26 cellular contexts compared by ENCODE assay signal in the genomic region with DNA sequence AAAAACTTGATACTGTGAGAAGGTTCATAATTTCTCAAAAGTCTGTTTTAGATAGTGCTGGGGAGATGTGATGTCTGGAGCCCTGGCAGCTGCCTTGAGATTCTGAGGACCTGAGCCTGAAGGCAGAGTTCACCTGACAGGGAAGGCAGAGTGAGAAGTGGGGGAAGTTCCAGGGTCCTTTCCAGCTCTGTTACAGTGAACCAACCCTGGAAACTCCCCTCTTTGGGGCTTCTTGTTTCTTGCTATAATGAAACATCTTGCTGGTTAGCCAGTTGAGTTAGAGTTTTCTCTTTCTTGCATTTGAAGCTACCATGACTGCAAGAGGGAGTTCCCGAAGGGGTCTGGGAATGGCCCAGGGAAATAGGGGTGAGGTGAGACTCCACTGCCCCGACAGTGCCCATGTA. TPM values are rescaled to one million over a fixed set of nuclear protein-coding genes. Genes with fewer than 3 reads are reported as not detected.
DNase-seq lines count a peak whose midpoint lies in the region; ATAC-seq, FAIRE-seq and TF ChIP-seq lines count a peak whose summit lies in the region.
"Had no signal": no experiment of that assay in that cellular context is flagged by ENCODE, and none has a peak within 500 bp of the region (broad histone marks: within the 10 kb centered on the region; RNA-seq: fewer than 3 reads in every experiment).

No MANE protein-coding gene starts in this region.

- no peaks in the 10 kb centered on the region for H3K9me3 ChIP-seq in K562 (replicated peaks; ENCODE audit: control insufficient read depth, insufficient read depth, low read depth, low read length)
- H3K9me3 ChIP-seq: adrenal gland, BE2C, heart left ventricle, SJSA1, suprapubic skin had no signal

- H2AFZ ChIP-seq in K562 (ENCODE audit: low read depth, low read length) = no peak overlapping the region
- H2AFZ ChIP-seq: GM23338 had no signal

- H3K36me3 ChIP-seq in K562 (ENCODE audit: control insufficient read depth, insufficient read depth, low read length) = no peaks in the 10 kb centered on the region
- H3K36me3 ChIP-seq: adrenal gland, BE2C, heart left ventricle, SJSA1, suprapubic skin had no signal

- peak overlapping the region; percentile 50 for H3K27ac Mint-ChIP-seq in activated naive CD4-positive, alpha-beta T cell treated with anti-CD3 and anti-CD28 coated beads for 36 hours
- H3K27ac Mint-ChIP-seq: activated CD4-positive, alpha-beta T cell treated with anti-CD3 and anti-CD28 coated beads, Interleukin-2, amount 10 ng/mL, durations not matched to agents 24 days and 14 days; brain; GM23338 had no signal

- TF ChIP-seq POLR2A in K562 (conservative IDR thresholded peaks at IDR 0.05) = no peak

- no peak for TF ChIP-seq CTCF in K562 (IDR thresholded peaks at IDR 0.05 in 2 of 3, conservative IDR thresholded peaks at IDR 0.05 in 1 of 3; ENCODE audit: insufficient read depth in 2 of 3, low read depth in 1 of 3, low read length in 3 of 3)

- H3K4me3 ChIP-seq in K562 = no peak overlapping the region
- H3K4me3 ChIP-seq: adrenal gland, GM23338, heart left ventricle, SJSA1, suprapubic skin had no signal

- no peak for TF ChIP-seq EP300 in K562 (IDR thresholded peaks at IDR 0.05; ENCODE audit: low read length)

- peak; percentile 65 for ATAC-seq in HG02759 (IDR thresholded peaks at IDR 0.05; ENCODE audit: unreplicated experiment)
- ATAC-seq in K562 = no peak
- no peak for ATAC-seq in GM21515 (IDR thresholded peaks at IDR 0.05; ENCODE audit: unreplicated experiment)
- no peak for ATAC-seq in GM19324 (IDR thresholded peaks at IDR 0.05; ENCODE audit: low FRiP score, unreplicated experiment)
- ATAC-seq: GM23338, heart left ventricle had no signal

- 75% methylated on average over 2 of the region's 2 CpGs for WGBS in K562 (ENCODE audit: insufficient coverage, low coverage, missing lambda C conversion rate)

- in situ Hi-C loops in K562 (cut with MboI) = no loop called here

- no peak overlapping the region for H3K4me2 ChIP-seq in K562 (ENCODE audit: insufficient read depth, low read length)
- H3K4me2 ChIP-seq: GM23338 had no signal

- H3K27ac ChIP-seq in K562 (ENCODE audit: extremely low read depth, low read depth, low read length) = no peak overlapping the region
- H3K27ac ChIP-seq: adrenal gland, epithelial cell of prostate, heart left ventricle, HL-60, SJSA1, suprapubic skin had no signal

- H3K79me2 ChIP-seq in K562 (ENCODE audit: control insufficient read depth, insufficient read depth, low read length) = no peaks in the 10 kb centered on the region

- POLR2A ChIA-PET in K562 (lab: Yijun Ruan, JAX) = interaction anchor here (1.4 kb wide), 1 partner anchor 8 kb away, joined by 4 read pairs; no protein-coding TSS in a partner anchor

- CTCF ChIA-PET in activated naive CD4-positive, alpha-beta T cell treated with anti-CD3 and anti-CD28 coated beads for 36 hours (lab: Charles Lee) = interaction anchor here (1.2 kb wide), 1 partner anchor 83 kb away, joined by 4 read pairs; no protein-coding TSS in a partner anchor
- CTCF ChIA-PET in K562 (lab: Yijun Ruan, JAX; ENCODE audit: low intra/inter-chr PET ratio) = no interaction called here

- no peak for TF ChIP-seq RAD21 in K562 (CRISPR knock-in tag; conservative IDR thresholded peaks at IDR 0.05 in 1 of 2, IDR thresholded peaks at IDR 0.05 in 1 of 2)

- no peaks in the 10 kb centered on the region for H4K20me1 ChIP-seq in K562 (replicated peaks; ENCODE audit: control insufficient read depth, insufficient read depth, low read length)

- peak; percentile 26 for DNase-seq in activated naive CD4-positive, alpha-beta T cell treated with anti-CD3 and anti-CD28 coated beads for 36 hours
- no peak for DNase-seq in activated naive CD4-positive, alpha-beta T cell treated with Interleukin-2 at 50 U/mL for 16 hours
- peak in 1 of 4 experiments; percentile 5 for DNase-seq in K562 (ENCODE audit: extremely low read depth in 1 of 4, low spot score in 3 of 4)
- no peak for DNase-seq in hippocampal formation (lab: John Stamatoyannopoulos, UW)
- DNase-seq in occipital lobe (lab: John Stamatoyannopoulos, UW) = no peak
- DNase-seq: activated CD4-positive, alpha-beta T cell treated with anti-CD3 and anti-CD28 coated beads, Interleukin-2, amount 10 ng/mL, durations not matched to agents 24 days and 14 days; activated effector memory CD4-positive, alpha-beta T cell treated with anti-CD3 and anti-CD28 coated beads, Interleukin-2, amount 50 U/mL, for 16 hours; adrenal gland; BE2C; GF-D8; heart left ventricle; mammary epithelial cell; NCI-H1092; NCI-H187 treated with DMSO at 0.1 percent for 48 hours; NCI-H526 treated with DMSO at 0.1 percent for 48 hours; nucleus accumbens had no signal

- H3K4me1 ChIP-seq in K562 (replicated peaks in 1 of 2; ENCODE audit: control insufficient read depth in 2 of 2, insufficient read depth in 2 of 2, low read length in 2 of 2) = peaks cover 10 to 35% of the 10 kb centered on the region in 2 experiments
- H3K4me1 ChIP-seq: BE2C, SJSA1 had no signal

- H3K9me3 Mint-ChIP-seq in activated naive CD4-positive, alpha-beta T cell treated with anti-CD3 and anti-CD28 coated beads for 36 hours = no peaks in the 10 kb centered on the region
- H3K9me3 Mint-ChIP-seq: activated CD4-positive, alpha-beta T cell treated with anti-CD3 and anti-CD28 coated beads, Interleukin-2, amount 10 ng/mL, durations not matched to agents 24 days and 14 days; GM23338 had no signal

- H3K27me3 Mint-ChIP-seq in activated naive CD4-positive, alpha-beta T cell treated with anti-CD3 and anti-CD28 coated beads for 36 hours (ENCODE audit: low read depth) = no peaks in the 10 kb centered on the region
- H3K27me3 Mint-ChIP-seq: brain had no signal

- no peaks in the 10 kb centered on the region for H3K36me3 Mint-ChIP-seq in activated naive CD4-positive, alpha-beta T cell treated with anti-CD3 and anti-CD28 coated beads for 36 hours (ENCODE audit: low read depth)
- H3K36me3 Mint-ChIP-seq: brain had no signal

- intact Hi-C loops in activated naive CD4-positive, alpha-beta T cell treated with anti-CD3 and anti-CD28 coated beads for 36 hours (cut with micrococcal nuclease) = no loop called here
- intact Hi-C loops in K562 (cut with micrococcal nuclease) = no loop called here

- FAIRE-seq in K562 (lab: Jason Lieb, UNC) = no peak
- FAIRE-seq: urothelium cell line had no signal

- H3K9ac ChIP-seq in K562 (ENCODE audit: insufficient read depth in 1 of 2, low read depth in 2 of 2, low read length in 2 of 2) = no peak overlapping the region

- H3K4me1 Mint-ChIP-seq in activated naive CD4-positive, alpha-beta T cell treated with anti-CD3 and anti-CD28 coated beads for 36 hours (ENCODE audit: low read depth) = peaks cover 6% of the 10 kb centered on the region

- H3K27me3 ChIP-seq in K562 (ENCODE audit: control insufficient read depth in 2 of 2, insufficient read depth in 2 of 2, low read length in 2 of 2) = no peaks in the 10 kb centered on the region
- H3K27me3 ChIP-seq: adrenal gland, BE2C, heart left ventricle, SJSA1, suprapubic skin had no signal

- no TSS peak for BruUV-seq in K562 (replicated peaks; lab: Mats Ljungman, UMichigan)

- no peak overlapping the region for H3K4me3 Mint-ChIP-seq in activated naive CD4-positive, alpha-beta T cell treated with anti-CD3 and anti-CD28 coated beads for 36 hours
- H3K4me3 Mint-ChIP-seq: activated CD4-positive, alpha-beta T cell treated with anti-CD3 and anti-CD28 coated beads, Interleukin-2, amount 10 ng/mL, durations not matched to agents 24 days and 14 days; brain; GM23338 had no signal

- no peaks in the 10 kb centered on the region for H3K9me1 ChIP-seq in K562 (ENCODE audit: control insufficient read depth, insufficient read depth, low read length)

RNA-seq across cellular contexts. Expression of gene FSCN1, which starts 10.1 kb away (rescaled TPM):
- total RNA-seq in activated naive CD4-positive, alpha-beta T cell treated with anti-CD3 and anti-CD28 coated beads for 36 hours = 10 to 100 TPM; 17.9 to 18.4 TPM
- 24.2 and 122 TPM in 2 replicates for total RNA-seq in K562 (2011; cell fraction: chromatin; rRNA removed; ENCODE audit: low replicate concordance)
- 145 and 156 TPM in 2 replicates for total RNA-seq in K562 (2011; cell fraction: nucleolus; rRNA removed)
- 58.0 and 62.1 TPM in 2 replicates for total RNA-seq in K562 (2011; cell fraction: nucleoplasm; rRNA removed)
- total RNA-seq in K562 (2014; rRNA removed) (265 and 319 TPM in 2 replicates), K562 (2014; rRNA removed; fragmentation: Illumina TruSeq; extraction: Trizol) (20.9 and 29.5 TPM in 2 replicates), K562 (2015; rRNA removed; fragmentation: Illumina TruSeq; extraction: Trizol) (95.1 and 107 TPM in 2 replicates), K562 (2021) (414 and 417 TPM in 2 replicates), occipital lobe (157 TPM)
- polyA plus RNA-seq in K562 (2011; rRNA removed) (38.7 and 106 TPM in 2 replicates), K562 (2014; fragmentation: Illumina TruSeq; extraction: Trizol) (64.1 and 142 TPM in 2 replicates), K562 (2014; fragmentation: Nextera tagmentation; extraction: Ambion mirVana) (1 to 10 TPM in 1 of 2 experiments, under 1 TPM in 1; 0.70 to 1.2 TPM), K562 (2014; rRNA removed) (186 and 202 TPM in 2 replicates)
- 83.6 and 256 TPM in 2 replicates for polyA plus RNA-seq in K562 (2011; cell fraction: cytosol; rRNA removed)
- polyA plus RNA-seq in K562 (2011; cell fraction: nucleus; rRNA removed) = 66.4 and 105 TPM in 2 replicates
- 253 and 255 TPM in 2 replicates for polyA plus RNA-seq in K562 (2012)
- 23.1 and 29.3 TPM in 2 replicates for polyA minus RNA-seq in K562 (2011; rRNA and poly(A)+ RNA removed)
- 186 and 269 TPM in 2 replicates for polyA minus RNA-seq in K562 (2011; cell fraction: cytosol; rRNA and poly(A)+ RNA removed)
- polyA minus RNA-seq in K562 (2011; cell fraction: nucleus; rRNA and poly(A)+ RNA removed) = 66.0 and 87.2 TPM in 2 replicates

RNA-seq across cellular contexts. Expression of gene ACTB, which starts 52.1 kb away (rescaled TPM):
- 1,000 to 10,000 TPM; 7,750 to 8,015 TPM for total RNA-seq in activated naive CD4-positive, alpha-beta T cell treated with anti-CD3 and anti-CD28 coated beads for 36 hours
- 442 and 814 TPM in 2 replicates for total RNA-seq in K562 (2011; cell fraction: chromatin; rRNA removed; ENCODE audit: low replicate concordance)
- 822 and 827 TPM in 2 replicates for total RNA-seq in K562 (2011; cell fraction: nucleolus; rRNA removed)
- 612 and 733 TPM in 2 replicates for total RNA-seq in K562 (2011; cell fraction: nucleoplasm; rRNA removed)
- total RNA-seq in K562 (2014; rRNA removed) (1,050 and 1,578 TPM in 2 replicates), K562 (2014; rRNA removed; fragmentation: Illumina TruSeq; extraction: Trizol) (1,330 and 1,372 TPM in 2 replicates), K562 (2015; rRNA removed; fragmentation: Illumina TruSeq; extraction: Trizol) (1,064 and 1,131 TPM in 2 replicates), K562 (2021) (3,434 and 3,475 TPM in 2 replicates), occipital lobe (1,571 TPM)
- polyA plus RNA-seq in K562 (2011; rRNA removed) (394 and 1,035 TPM in 2 replicates), K562 (2014; fragmentation: Illumina TruSeq; extraction: Trizol) (3,161 and 3,227 TPM in 2 replicates), K562 (2014; fragmentation: Nextera tagmentation; extraction: Ambion mirVana) (1,000 to 10,000 TPM; 1,484 to 2,232 TPM), K562 (2014; rRNA removed) (1,030 and 1,055 TPM in 2 replicates)
- polyA plus RNA-seq in K562 (2011; cell fraction: cytosol; rRNA removed) = 886 and 917 TPM in 2 replicates
- 1,199 and 1,212 TPM in 2 replicates for polyA plus RNA-seq in K562 (2011; cell fraction: nucleus; rRNA removed)
- 3,171 and 3,886 TPM in 2 replicates for polyA plus RNA-seq in K562 (2012)
- 535 and 828 TPM in 2 replicates for polyA minus RNA-seq in K562 (2011; rRNA and poly(A)+ RNA removed)
- 1,311 and 2,256 TPM in 2 replicates for polyA minus RNA-seq in K562 (2011; cell fraction: cytosol; rRNA and poly(A)+ RNA removed)
- polyA minus RNA-seq in K562 (2011; cell fraction: nucleus; rRNA and poly(A)+ RNA removed) = 373 and 553 TPM in 2 replicates
